8 cellular contexts compared by ENCODE assay signal in the genomic region with DNA sequence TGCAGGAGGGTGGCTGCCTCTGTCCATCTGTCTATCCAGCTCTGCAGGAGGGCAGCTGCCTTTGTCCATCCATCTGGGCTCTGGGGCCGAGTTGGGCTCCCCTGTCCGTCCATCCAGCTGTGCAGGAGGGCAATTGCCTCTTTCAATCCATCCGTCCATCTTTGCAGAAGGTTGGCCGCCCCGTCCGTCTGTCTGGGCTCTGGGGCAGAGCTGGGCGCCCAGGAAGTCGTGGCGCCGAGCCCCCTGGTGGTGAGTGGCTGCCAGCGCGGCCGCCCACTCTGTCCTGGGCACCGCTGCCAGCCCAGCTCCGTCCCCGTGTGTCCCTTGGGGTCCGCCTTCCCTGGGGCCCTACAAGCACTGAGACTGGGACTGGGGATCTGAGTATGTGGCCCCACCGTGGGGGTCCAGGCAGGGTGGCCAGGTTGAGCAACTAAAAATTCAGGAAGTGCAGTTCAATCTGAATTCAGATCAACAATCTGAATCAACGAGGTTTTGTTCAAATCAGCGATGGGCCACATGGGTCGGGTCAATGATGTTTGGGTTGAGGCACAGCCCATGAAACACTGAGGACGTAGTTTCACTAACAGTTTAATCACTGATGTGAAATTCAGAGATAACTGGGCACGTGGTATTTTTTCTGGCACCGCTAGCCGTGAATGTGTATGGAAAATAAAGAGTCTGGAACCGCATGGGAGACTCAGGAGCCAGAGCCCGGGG.
DNase-seq lines count a peak whose midpoint lies in the region; ATAC-seq and TF ChIP-seq lines count a peak whose summit lies in the region.

No MANE protein-coding gene starts in this region.

- H3K36me3 Mint-ChIP-seq in CD4-positive, alpha-beta T cell (ENCODE audit: low read depth): no peaks in the 10 kb centered on the region
- H3K36me3 Mint-ChIP-seq in activated T-helper 17 cell treated with anti-CD3 and anti-CD28 coated beads, Interleukin-2, amount 50 U/mL, for 72 hours (ENCODE audit: low read depth): no peaks in the 10 kb centered on the region
- H3K36me3 Mint-ChIP-seq in naive thymus-derived CD4-positive, alpha-beta T cell: no peaks in the 10 kb centered on the region

- no peaks in the 10 kb centered on the region for H3K27me3 ChIP-seq in CD4-positive, alpha-beta T cell (ENCODE audit: control insufficient read depth, insufficient read depth, low read length)
- H3K27me3 ChIP-seq in naive thymus-derived CD4-positive, alpha-beta T cell (ENCODE audit: control insufficient read depth in 2 of 2, insufficient read depth in 2 of 2, low read length in 2 of 2): no peaks in the 10 kb centered on the region

- no peak overlapping the region for H3K27ac Mint-ChIP-seq in CD4-positive, alpha-beta T cell
- no peak overlapping the region for H3K27ac Mint-ChIP-seq in activated T-helper 17 cell treated with anti-CD3 and anti-CD28 coated beads, Interleukin-2, amount 50 U/mL, for 72 hours
- peak overlapping the region in 2 of 9 donors; percentile 10 to 38 for H3K27ac Mint-ChIP-seq in naive thymus-derived CD4-positive, alpha-beta T cell

- H3K4me3 ChIP-seq in naive thymus-derived CD4-positive, alpha-beta T cell (ENCODE audit: low read length): no peak overlapping the region

- CTCF ChIA-PET in CD4-positive, alpha-beta T cell (lab: Charles Lee): interaction anchor here (1.1 kb wide), 1 partner anchor 100 kb away, joined by 5 read pairs; no protein-coding TSS in a partner anchor
- CTCF ChIA-PET in naive thymus-derived CD4-positive, alpha-beta T cell (lab: Charles Lee): interaction anchor here (0.7 to 1.9 kb wide), 5 partner anchors 9 to 509 kb away, joined by 3 to 5 read pairs (median 3); a partner anchor contains a TSS

- intact Hi-C loops in CD4-positive, alpha-beta T cell (cut with DNase I, micrococcal nuclease): loop anchor here (1.0 to 5.0 kb wide), 2 partner anchors 100 kb away; no protein-coding TSS in a partner anchor
- intact Hi-C loops in naive thymus-derived CD4-positive, alpha-beta T cell (cut with micrococcal nuclease): loop anchor here in 1 of 2 donors (5.0 kb wide), 1 partner anchor 100 kb away; no protein-coding TSS in a partner anchor
- intact Hi-C loops in posterior vena cava (cut with DNase I): no loop called here

- no peak overlapping the region for H3K4me3 Mint-ChIP-seq in CD4-positive, alpha-beta T cell
- H3K4me3 Mint-ChIP-seq in activated T-helper 17 cell treated with anti-CD3 and anti-CD28 coated beads, Interleukin-2, amount 50 U/mL, for 72 hours: no peak overlapping the region
- no peak overlapping the region for H3K4me3 Mint-ChIP-seq in naive thymus-derived CD4-positive, alpha-beta T cell

- H3K27me3 Mint-ChIP-seq in CD4-positive, alpha-beta T cell: no peaks in the 10 kb centered on the region
- peaks cover 7% of the 10 kb centered on the region for H3K27me3 Mint-ChIP-seq in activated T-helper 17 cell treated with anti-CD3 and anti-CD28 coated beads, Interleukin-2, amount 50 U/mL, for 72 hours
- peaks cover 0 to 3% (median 0%) of the 10 kb centered on the region in 5 donors for H3K27me3 Mint-ChIP-seq in naive thymus-derived CD4-positive, alpha-beta T cell

- ATAC-seq in CD4-positive, alpha-beta T cell (ENCODE audit: poor library complexity): peak; percentile 54
- peak; percentile 56 for ATAC-seq in activated T-helper 17 cell treated with anti-CD3 and anti-CD28 coated beads, Interleukin-2, amount 50 U/mL, for 72 hours (replicated peaks)
- ATAC-seq in naive thymus-derived CD4-positive, alpha-beta T cell: peak; percentile 42
- ATAC-seq in GM19463 (IDR thresholded peaks at IDR 0.05; ENCODE audit: unreplicated experiment): no peak
- ATAC-seq in HG02759 (IDR thresholded peaks at IDR 0.05; ENCODE audit: unreplicated experiment): no peak

- POLR2A ChIA-PET in CD4-positive, alpha-beta T cell (lab: Charles Lee): no interaction called here
- POLR2A ChIA-PET in naive thymus-derived CD4-positive, alpha-beta T cell (lab: Charles Lee): no interaction called here

- no peaks in the 10 kb centered on the region for H3K4me1 ChIP-seq in naive thymus-derived CD4-positive, alpha-beta T cell (ENCODE audit: control insufficient read depth in 2 of 2, insufficient read depth in 2 of 2, low read length in 2 of 2)

- no peak overlapping the region for H3K27ac ChIP-seq in CD4-positive, alpha-beta T cell (ENCODE audit: low read depth, low read length)
- H3K27ac ChIP-seq in naive thymus-derived CD4-positive, alpha-beta T cell (ENCODE audit: low read depth, low read length): no peak overlapping the region

- DNase-seq in CD4-positive, alpha-beta T cell: peak in 8 of 10 experiments; percentile 16 to 46 (median 32)
- peak; percentile 45 for DNase-seq in NAMALWA (ENCODE audit: low spot score)
- DNase-seq in naive thymus-derived CD4-positive, alpha-beta T cell: peak in 8 of 9 donors; percentile 15 to 53 (median 27)
- no peak for DNase-seq in mesenteric fat pad (ENCODE audit: low spot score)
- DNase-seq in posterior vena cava (ENCODE audit: low spot score): no peak

- no peaks in the 10 kb centered on the region for H3K9me3 ChIP-seq in CD4-positive, alpha-beta T cell (ENCODE audit: control insufficient read depth, low read length)
- H3K9me3 ChIP-seq in naive thymus-derived CD4-positive, alpha-beta T cell (ENCODE audit: control insufficient read depth in 2 of 3, low read length in 3 of 3): no peaks in the 10 kb centered on the region

- H3K4me1 Mint-ChIP-seq in CD4-positive, alpha-beta T cell (ENCODE audit: low read depth): no peaks in the 10 kb centered on the region
- no peaks in the 10 kb centered on the region for H3K4me1 Mint-ChIP-seq in activated T-helper 17 cell treated with anti-CD3 and anti-CD28 coated beads, Interleukin-2, amount 50 U/mL, for 72 hours
- H3K4me1 Mint-ChIP-seq in naive thymus-derived CD4-positive, alpha-beta T cell: peaks cover 0 to 3% (median 0%) of the 10 kb centered on the region in 7 donors

- no peaks in the 10 kb centered on the region for H3K36me3 ChIP-seq in naive thymus-derived CD4-positive, alpha-beta T cell (ENCODE audit: control insufficient read depth in 2 of 3, insufficient read depth in 3 of 3, low read length in 3 of 3)

- no peaks in the 10 kb centered on the region for H3K9me3 Mint-ChIP-seq in CD4-positive, alpha-beta T cell
- no peaks in the 10 kb centered on the region for H3K9me3 Mint-ChIP-seq in activated T-helper 17 cell treated with anti-CD3 and anti-CD28 coated beads, Interleukin-2, amount 50 U/mL, for 72 hours
- H3K9me3 Mint-ChIP-seq in naive thymus-derived CD4-positive, alpha-beta T cell: no peaks in the 10 kb centered on the region

- TF ChIP-seq CTCF in CD4-positive, alpha-beta T cell (IDR thresholded peaks at IDR 0.05): peak; percentile 69

Comparison
In these comparisons a context has a peak if more than half of its experiments do, and no peak if none do; other contexts are left out.
1. ATAC-seq: peak in CD4-positive, alpha-beta T cell (single experiment), activated T-helper 17 cell treated with anti-CD3 and anti-CD28 coated beads, Interleukin-2, amount 50 U/mL, for 72 hours (single experiment) and naive thymus-derived CD4-positive, alpha-beta T cell (single experiment); none in GM19463 (single experiment) and HG02759 (single experiment).
2. DNase-seq: peak in CD4-positive, alpha-beta T cell (8 of 10), NAMALWA (single experiment) and naive thymus-derived CD4-positive, alpha-beta T cell (8 of 9); none in mesenteric fat pad (single experiment) and posterior vena cava (single experiment).
3. intact Hi-C loops: an anchor here in CD4-positive, alpha-beta T cell (1.0 to 5.0 kb wide); none called in posterior vena cava.